8 cellular contexts compared by ENCODE assay signal in genomic region chr4:88697113-88697512, GRCh38. TPM values are rescaled to one million over a fixed set of nuclear protein-coding genes. Genes with fewer than 3 reads are reported as not detected.
DNase-seq lines count a peak whose midpoint lies in the region; ATAC-seq and TF ChIP-seq lines count a peak whose summit lies in the region.

No MANE protein-coding gene starts in this region.

- POLR2A ChIA-PET in SK-N-SH (lab: Yijun Ruan, JAX), result no interaction called here

- CTCF ChIA-PET in SK-N-SH (lab: Yijun Ruan, JAX), result interaction anchor here (2.5 to 3.8 kb wide), 2 partner anchors 10 to 327 kb away, joined by 8 to 19 read pairs; no protein-coding TSS in a partner anchor
- CTCF ChIA-PET in Calu3 (lab: Charles Lee), result no interaction called here

- H3K14ac ChIP-seq in mesenchymal stem cell (ENCODE audit: low read length in 2 of 2), result peak overlapping the region in 1 of 2 experiments; percentile 70

- no peak overlapping the region for H3K4me3 Mint-ChIP-seq in Calu3 (ENCODE audit: low read depth, unreplicated experiment)

- no peak overlapping the region for H2BK120ac ChIP-seq in mesenchymal stem cell (ENCODE audit: low read depth, low read length)

- no peaks in the 10 kb centered on the region for H3K9me2 ChIP-seq in SK-N-SH

- no peak overlapping the region for H4K8ac ChIP-seq in mesenchymal stem cell (ENCODE audit: low read length)

- H3K9me3 Mint-ChIP-seq in Calu3 (ENCODE audit: low read depth, unreplicated experiment), result no peaks in the 10 kb centered on the region

- intact Hi-C loops in colonic mucosa (cut with DNase I), result no loop called here
- intact Hi-C loops in Calu3 (cut with micrococcal nuclease; ENCODE audit: unreplicated experiment), result no loop called here

- peak; percentile 11 for ATAC-seq in GM18502 (IDR thresholded peaks at IDR 0.05; ENCODE audit: poor library complexity, unreplicated experiment)
- peak; percentile 24 for ATAC-seq in thoracic aorta (ENCODE audit: insufficient number of reproducible peaks, low FRiP score, low read depth)
- ATAC-seq in GM19324 (IDR thresholded peaks at IDR 0.05; ENCODE audit: low FRiP score, unreplicated experiment), result no peak

- H3K18ac ChIP-seq in mesenchymal stem cell (ENCODE audit: low read depth in 1 of 2, low read length in 2 of 2), result peak overlapping the region in 1 of 2 experiments; percentile 78

- H3K27ac Mint-ChIP-seq in Calu3 (ENCODE audit: unreplicated experiment), result no peak overlapping the region

- 48% methylated on average over 17 of the region's 17 CpGs for WGBS in SK-N-SH (ENCODE audit: low lambda C conversion rate)
- WGBS in mesenchymal stem cell, result 58% methylated on average over 17 of the region's 17 CpGs

- H3K79me2 ChIP-seq in SK-N-SH (ENCODE audit: insufficient read depth), result no peaks in the 10 kb centered on the region

- H3K4me3 ChIP-seq in SK-N-SH (ENCODE audit: low read depth in 2 of 2, low read length in 1 of 2) (peak overlapping the region; percentile 63 to 71), colonic mucosa (peak overlapping the region; percentile 62), mesenchymal stem cell (ENCODE audit: insufficient read depth in 1 of 2, low read depth in 1 of 2, low read length in 2 of 2) (peak overlapping the region; percentile 72 to 78), thoracic aorta (peak overlapping the region; percentile 72)

- H3K27me3 ChIP-seq in SK-N-SH (ENCODE audit: insufficient read depth) (no peaks in the 10 kb centered on the region), colonic mucosa (no peaks in the 10 kb centered on the region), mesenchymal stem cell (ENCODE audit: control insufficient read depth in 1 of 2, insufficient read depth in 1 of 2, low read length in 2 of 2) (no peaks in the 10 kb centered on the region), thoracic aorta (replicated peaks; ENCODE audit: insufficient read depth) (no peaks in the 10 kb centered on the region)

- peaks cover 3% of the 10 kb centered on the region for H3F3A ChIP-seq in SK-N-SH (replicated peaks; ENCODE audit: insufficient read depth)

- H3K36me3 ChIP-seq in SK-N-SH (replicated peaks in 1 of 2; ENCODE audit: control insufficient read depth in 1 of 2, insufficient read depth in 2 of 2, low read length in 1 of 2) (peaks cover 0 to 5% of the 10 kb centered on the region in 2 experiments), colonic mucosa (no peaks in the 10 kb centered on the region), mesenchymal stem cell (ENCODE audit: control insufficient read depth in 1 of 2, insufficient read depth in 2 of 2, low read depth in 1 of 2, low read length in 2 of 2) (peaks cover 0 to 8% of the 10 kb centered on the region in 2 experiments), thoracic aorta (no peaks in the 10 kb centered on the region)

- H4K91ac ChIP-seq in mesenchymal stem cell (ENCODE audit: low read length), result no peak overlapping the region

- TF ChIP-seq EP300 in SK-N-SH (IDR thresholded peaks at IDR 0.05; ENCODE audit: borderline replicate concordance in 1 of 2, low read depth in 1 of 2, low read length in 1 of 2), result no peak

- H3K4me2 ChIP-seq in SK-N-SH (peak overlapping the region; percentile 51), mesenchymal stem cell (ENCODE audit: low read length, poor library complexity, severe bottlenecking) (peak overlapping the region; percentile 77)

- no peak for TF ChIP-seq RAD21 in SK-N-SH (IDR thresholded peaks at IDR 0.05; ENCODE audit: low read length)

- no peak overlapping the region for H2BK5ac ChIP-seq in mesenchymal stem cell (ENCODE audit: low read depth, low read length, poor library complexity, severe bottlenecking)

- H3K79me1 ChIP-seq in mesenchymal stem cell (replicated peaks; ENCODE audit: low read length, poor library complexity, severe bottlenecking), result peaks cover 4% of the 10 kb centered on the region

- H4K20me1 ChIP-seq in SK-N-SH (ENCODE audit: insufficient read depth), result no peaks in the 10 kb centered on the region

- peak overlapping the region in 1 of 2 experiments; percentile 18; a peak in 2 of 4 replicates for H3K27ac ChIP-seq in SK-N-SH (ENCODE audit: low read depth in 2 of 2, low read length in 1 of 2)
- H3K27ac ChIP-seq in colonic mucosa, result peak overlapping the region; percentile 22
- H3K27ac ChIP-seq in mesenchymal stem cell (ENCODE audit: low read length, poor library complexity, severe bottlenecking), result no peak overlapping the region
- peak overlapping the region; percentile 54 to 67 for H3K27ac ChIP-seq in thoracic aorta

- H2AK5ac ChIP-seq in mesenchymal stem cell (ENCODE audit: low read length, severe bottlenecking), result no peak overlapping the region

- H3K9me3 ChIP-seq in SK-N-SH, result no peaks in the 10 kb centered on the region
- H3K9me3 ChIP-seq in colonic mucosa, result no peaks in the 10 kb centered on the region
- H3K9me3 ChIP-seq in mesenchymal stem cell (ENCODE audit: control insufficient read depth, low read length), result no peaks in the 10 kb centered on the region
- no peaks in the 10 kb centered on the region for H3K9me3 ChIP-seq in thoracic aorta

- peak overlapping the region; percentile 53; the same call in 1 of the 2 replicates for H3K9ac ChIP-seq in SK-N-SH
- peak overlapping the region; percentile 40 to 59 for H3K9ac ChIP-seq in colonic mucosa (ENCODE audit: low read depth in 2 of 2, low read length in 2 of 2)
- H3K9ac ChIP-seq in mesenchymal stem cell (ENCODE audit: low read length), result peak overlapping the region; percentile 89

- no peak overlapping the region for H3K23ac ChIP-seq in mesenchymal stem cell (ENCODE audit: low read length in 2 of 2)

- H2AFZ ChIP-seq in SK-N-SH (ENCODE audit: low read depth), result peak overlapping the region; percentile 41; the same call in 1 of the 2 replicates
- peak overlapping the region; percentile 37 for H2AFZ ChIP-seq in mesenchymal stem cell (ENCODE audit: low read depth, low read length)

- H3K4me1 Mint-ChIP-seq in Calu3 (ENCODE audit: low read depth, unreplicated experiment), result no peaks in the 10 kb centered on the region

- BruUV-seq in Calu3 (replicated peaks; lab: Mats Ljungman, UMichigan), result no TSS peak

- no peak overlapping the region for H2BK12ac ChIP-seq in mesenchymal stem cell (ENCODE audit: low read length in 2 of 2)

- H3K4me1 ChIP-seq in SK-N-SH (ENCODE audit: control insufficient read depth in 1 of 2, insufficient read depth in 2 of 2, low read depth in 1 of 2, low read length in 1 of 2) (peaks cover 0 to 8% of the 10 kb centered on the region in 2 experiments; a peak in 2 of 4 replicates), colonic mucosa (no peaks in the 10 kb centered on the region), mesenchymal stem cell (ENCODE audit: control insufficient read depth, insufficient read depth, low read depth, low read length) (no peaks in the 10 kb centered on the region), thoracic aorta (ENCODE audit: control insufficient read depth in 1 of 2, low read depth in 2 of 2) (no peaks in the 10 kb centered on the region)

- H3K36me3 Mint-ChIP-seq in Calu3 (ENCODE audit: insufficient read depth, unreplicated experiment), result no peaks in the 10 kb centered on the region

- TF ChIP-seq CTCF in SK-N-SH (IDR thresholded peaks at IDR 0.05), result no peak
- TF ChIP-seq CTCF in colonic mucosa (IDR thresholded peaks at IDR 0.05), result no peak
- TF ChIP-seq CTCF in thoracic aorta (IDR thresholded peaks at IDR 0.05), result no peak
- TF ChIP-seq CTCF in Calu3 (IDR thresholded peaks at IDR 0.05; ENCODE audit: unreplicated experiment), result no peak

- no peak overlapping the region for H2BK15ac ChIP-seq in mesenchymal stem cell (ENCODE audit: low read depth, poor library complexity, severe bottlenecking)

- no peak overlapping the region for H3K4ac ChIP-seq in mesenchymal stem cell (ENCODE audit: low read depth in 1 of 2, low read length in 2 of 2)

- peak; percentile 26 for DNase-seq in SK-N-SH
- DNase-seq in colonic mucosa, result no peak
- DNase-seq in mesenchymal stem cell, result peak; percentile 28
- DNase-seq in thoracic aorta (ENCODE audit: low spot score), result no peak
- DNase-seq in NCI-H2029 (lab: John Stamatoyannopoulos, UW), result no peak
- no peak for DNase-seq in Calu3

- H3K27me3 Mint-ChIP-seq in Calu3 (ENCODE audit: unreplicated experiment), result no peaks in the 10 kb centered on the region

TF ChIP-seq in SK-N-SH, 30 proteins besides CTCF, POLR2A, EP300 and RAD21:
- TF ChIP-seq ZBTB33 (IDR thresholded peaks at IDR 0.05; ENCODE audit: borderline replicate concordance, low read depth), result no peak
- peak; percentile 45; the same call in 1 of the 2 replicates for TF ChIP-seq GATA2 (CRISPR knock-in tag; IDR thresholded peaks at IDR 0.05)

RNA-seq across cellular contexts. Expression of gene NAP1L5, which starts 0.5 kb away (rescaled TPM):
- 7.5 and 8.1 TPM in 2 replicates for polyA plus RNA-seq in SK-N-SH (2012; rRNA removed)
- 8.2 and 12.4 TPM in 2 replicates for polyA plus RNA-seq in SK-N-SH (2012; cell fraction: cytosol; rRNA removed)
- polyA plus RNA-seq in SK-N-SH (2012; cell fraction: nucleus; rRNA removed), result 2.0 and 3.0 TPM in 2 replicates
- total RNA-seq in colonic mucosa (1 to 10 TPM; 1.5 to 2.4 TPM), thoracic aorta (1 to 10 TPM; 6.0 to 6.2 TPM), Calu3 (2022) (not detected in 2 replicates)
- 9.1 TPM for polyA plus RNA-seq in mesenchymal stem cell (2013, experiment 1 of 2)
- 9.6 TPM for polyA plus RNA-seq in mesenchymal stem cell (2013, experiment 2 of 2)

Comparison
In these comparisons a context has a peak if more than half of its experiments do, and no peak if none do; other contexts are left out.
1. DNase-seq: peak in SK-N-SH (single experiment) and mesenchymal stem cell (single experiment); none in colonic mucosa (single experiment), thoracic aorta (single experiment), NCI-H2029 (single experiment) and Calu3 (single experiment).
2. Peak in every context shown above with its lines, with median percentiles within 50 percentile points of each other: H3K4me3 ChIP-seq and H3K9ac ChIP-seq.